In genomic region chr17:82244413-82245140, GRCh38 we compare ENCODE assay signal across 8 cellular contexts. TPM values are rescaled to one million over a fixed set of nuclear protein-coding genes. Genes with fewer than 3 reads are reported as not detected.
A peak's percentile ranks its signal among the peaks of the same experiment; 100 is the strongest.
DNase-seq lines count a peak whose midpoint lies in the region; ATAC-seq and TF ChIP-seq lines count a peak whose summit lies in the region.

No MANE protein-coding gene starts in this region.

- no peaks in the 10 kb centered on the region for H3K27me3 Mint-ChIP-seq in central memory CD8-positive, alpha-beta T cell
- H3K27me3 Mint-ChIP-seq in neural crest cell (ENCODE audit: low read depth), result no peaks in the 10 kb centered on the region

- H3K27ac Mint-ChIP-seq in central memory CD8-positive, alpha-beta T cell (ENCODE audit: low read depth), result peak overlapping the region; percentile 82
- H3K27ac Mint-ChIP-seq in neural crest cell (ENCODE audit: unreplicated experiment), result no peak overlapping the region

- peak in 2 of 3 experiments; percentile 6 to 29 for DNase-seq in NCI-H1417 (lab: John Stamatoyannopoulos, UW)
- DNase-seq in NCI-H1417 treated with DMSO at 0.1 percent for 48 hours (lab: John Stamatoyannopoulos, UW), result no peak
- peak; percentile 57 for DNase-seq in NCI-H1694 (lab: John Stamatoyannopoulos, UW)
- no peak for DNase-seq in central memory CD8-positive, alpha-beta T cell (ENCODE audit: low spot score in 2 of 2)
- no peak for DNase-seq in neural crest cell (ENCODE audit: low read depth, low spot score)
- DNase-seq in NCI-H345 (lab: John Stamatoyannopoulos, UW), result no peak
- no peak for DNase-seq in stimulated activated CD4-positive, alpha-beta T cell treated with anti-CD3 and anti-CD28 coated beads, Interleukin-4, amount 100 ng/mL, for 24 hours

- peaks cover 66% of the 10 kb centered on the region for H3K4me1 Mint-ChIP-seq in central memory CD8-positive, alpha-beta T cell
- H3K4me1 Mint-ChIP-seq in neural crest cell, result no peaks in the 10 kb centered on the region

- peak; percentile 66 for TF ChIP-seq CTCF in neural crest cell (conservative IDR thresholded peaks at IDR 0.05)

- no peak overlapping the region for H3K4me3 Mint-ChIP-seq in central memory CD8-positive, alpha-beta T cell
- H3K4me3 Mint-ChIP-seq in neural crest cell, result peak overlapping the region; percentile 44

- H3K36me3 Mint-ChIP-seq in central memory CD8-positive, alpha-beta T cell (ENCODE audit: insufficient read depth), result peaks cover 71% of the 10 kb centered on the region
- H3K36me3 Mint-ChIP-seq in neural crest cell (ENCODE audit: low read depth), result peaks cover 8% of the 10 kb centered on the region

- H3K9me3 Mint-ChIP-seq in central memory CD8-positive, alpha-beta T cell, result no peaks in the 10 kb centered on the region
- no peaks in the 10 kb centered on the region for H3K9me3 Mint-ChIP-seq in neural crest cell

- no peak for ATAC-seq in central memory CD8-positive, alpha-beta T cell (replicated peaks; ENCODE audit: extremely low read depth, poor library complexity, severe bottlenecking)
- ATAC-seq in GM18909 (IDR thresholded peaks at IDR 0.05; ENCODE audit: poor library complexity, unreplicated experiment), result no peak

RNA-seq across cellular contexts. Expression of gene SLC16A3, which starts 15.7 kb away (rescaled TPM):
- 1.5 and 8.6 TPM in 2 replicates for total RNA-seq in neural crest cell

RNA-seq across cellular contexts. Expression of gene CSNK1D, which starts 28.9 kb away (rescaled TPM):
- 163 and 165 TPM in 2 replicates for total RNA-seq in neural crest cell

RNA-seq across cellular contexts. Expression of gene CCDC57, which starts 31.9 kb away (rescaled TPM):
- total RNA-seq in neural crest cell, result 47.5 and 50.3 TPM in 2 replicates

Comparison
In these comparisons a context has a peak if more than half of its experiments do, and no peak if none do; other contexts are left out.
1. DNase-seq: peak in NCI-H1417 (2 of 3) and NCI-H1694 (single experiment); none in NCI-H1417 treated with DMSO at 0.1 percent for 48 hours (single experiment), central memory CD8-positive, alpha-beta T cell (0 of 2), neural crest cell (single experiment), NCI-H345 (single experiment) and stimulated activated CD4-positive, alpha-beta T cell treated with anti-CD3 and anti-CD28 coated beads, Interleukin-4, amount 100 ng/mL, for 24 hours (single experiment).